Comparison of ENCODE assay signal across 11 cellular contexts in genomic region chr20:4809707-4810106, GRCh38. TPM values are rescaled to one million over a fixed set of nuclear protein-coding genes. Genes with fewer than 3 reads are reported as not detected.
DNase-seq lines count a peak whose midpoint lies in the region; ATAC-seq and FAIRE-seq lines count a peak whose summit lies in the region.
"Had no signal": no experiment of that assay in that cellular context is flagged by ENCODE, and none has a peak within 500 bp of the region (broad histone marks: within the 10 kb centered on the region; RNA-seq: fewer than 3 reads in every experiment).

No MANE protein-coding gene starts in this region.

- H3K27ac Mint-ChIP-seq in activated naive CD4-positive, alpha-beta T cell treated with anti-CD3 and anti-CD28 coated beads, Interleukin-2, amount 10 ng/mL, durations not matched to agents 7 days and 5 days: peak overlapping the region; percentile 98

- no peaks in the 10 kb centered on the region for H3K27me3 Mint-ChIP-seq in activated T-cell treated with anti-CD3 and anti-CD28 coated beads, Interleukin-2, amount 50 U/mL, for 4 hours (ENCODE audit: low read depth)
- no peaks in the 10 kb centered on the region for H3K27me3 Mint-ChIP-seq in activated naive CD4-positive, alpha-beta T cell treated with anti-CD3 and anti-CD28 coated beads, Interleukin-2, amount 10 ng/mL, durations not matched to agents 7 days and 5 days

- FAIRE-seq in HTR-8/SVneo (lab: Jason Lieb, UNC): no peak

- H3K4me3 Mint-ChIP-seq in activated T-cell treated with anti-CD3 and anti-CD28 coated beads, Interleukin-2, amount 50 U/mL, for 4 hours: no peak overlapping the region
- H3K4me3 Mint-ChIP-seq in activated naive CD4-positive, alpha-beta T cell treated with anti-CD3 and anti-CD28 coated beads, Interleukin-2, amount 10 ng/mL, durations not matched to agents 7 days and 5 days: no peak overlapping the region

- CTCF ChIA-PET in activated naive CD4-positive, alpha-beta T cell treated with anti-CD3 and anti-CD28 coated beads, Interleukin-2, amount 10 ng/mL, durations not matched to agents 7 days and 5 days (lab: Charles Lee): no interaction called here

- peak; percentile 40 for DNase-seq in activated T-cell treated with anti-CD3 and anti-CD28 coated beads, Interleukin-2, amount 50 U/mL, for 4 hours
- DNase-seq in activated T-cell treated with anti-CD3 and anti-CD28 coated beads for 4 hours: no peak
- peak; percentile 29 for DNase-seq in NCI-H187 treated with DMSO at 0.1 percent for 48 hours (lab: John Stamatoyannopoulos, UW)
- DNase-seq in activated naive CD4-positive, alpha-beta T cell treated with anti-CD3 and anti-CD28 coated beads, Interleukin-2, amount 10 ng/mL, durations not matched to agents 7 days and 5 days: no peak
- DNase-seq in stimulated activated naive CD4-positive, alpha-beta T cell treated with Interleukin-2 at 50 U/mL for 16 hours (lab: John Stamatoyannopoulos, UW): peak; percentile 9
- no peak for DNase-seq in inferior parietal cortex (ENCODE audit: extremely low spot score)
- DNase-seq in HTR-8/SVneo (ENCODE audit: insufficient read length, low spot score): no peak
- DNase-seq: activated CD4-positive, CD25-positive, alpha-beta regulatory T cell treated with anti-CD3 and anti-CD28 coated beads, Interleukin-2, amount 50 U/mL, for 72 hours; left colon had no signal

- H3K36me3 Mint-ChIP-seq in activated T-cell treated with anti-CD3 and anti-CD28 coated beads, Interleukin-2, amount 50 U/mL, for 4 hours (ENCODE audit: insufficient read depth): peaks cover 15% of the 10 kb centered on the region
- peaks cover 74% of the 10 kb centered on the region for H3K36me3 Mint-ChIP-seq in activated naive CD4-positive, alpha-beta T cell treated with anti-CD3 and anti-CD28 coated beads, Interleukin-2, amount 10 ng/mL, durations not matched to agents 7 days and 5 days

- peaks cover 75% of the 10 kb centered on the region for H3K4me1 Mint-ChIP-seq in activated T-cell treated with anti-CD3 and anti-CD28 coated beads, Interleukin-2, amount 50 U/mL, for 4 hours (ENCODE audit: low read depth)
- peaks cover 78% of the 10 kb centered on the region for H3K4me1 Mint-ChIP-seq in activated naive CD4-positive, alpha-beta T cell treated with anti-CD3 and anti-CD28 coated beads, Interleukin-2, amount 10 ng/mL, durations not matched to agents 7 days and 5 days

- ATAC-seq in activated T-cell treated with anti-CD3 and anti-CD28 coated beads, Interleukin-2, amount 50 U/mL, for 4 hours: no peak
- ATAC-seq in GM18861 (IDR thresholded peaks at IDR 0.05; ENCODE audit: unreplicated experiment): no peak
- ATAC-seq: body of pancreas, left colon had no signal

- H3K9me3 Mint-ChIP-seq in activated T-cell treated with anti-CD3 and anti-CD28 coated beads, Interleukin-2, amount 50 U/mL, for 4 hours: no peaks in the 10 kb centered on the region
- no peaks in the 10 kb centered on the region for H3K9me3 Mint-ChIP-seq in activated naive CD4-positive, alpha-beta T cell treated with anti-CD3 and anti-CD28 coated beads, Interleukin-2, amount 10 ng/mL, durations not matched to agents 7 days and 5 days

RNA-seq across cellular contexts. Expression of gene RASSF2, which starts 13.7 kb away (rescaled TPM):
- total RNA-seq in activated T-cell treated with anti-CD3 and anti-CD28 coated beads, Interleukin-2, amount 50 U/mL, for 4 hours: 10 to 100 TPM; 17.1 to 19.8 (median 18.4) TPM

Comparison
In these comparisons a context has a peak if more than half of its experiments do, and no peak if none do; other contexts are left out.
1. DNase-seq: peak in activated T-cell treated with anti-CD3 and anti-CD28 coated beads, Interleukin-2, amount 50 U/mL, for 4 hours (single experiment), NCI-H187 treated with DMSO at 0.1 percent for 48 hours (single experiment) and stimulated activated naive CD4-positive, alpha-beta T cell treated with Interleukin-2 at 50 U/mL for 16 hours (single experiment); none in activated T-cell treated with anti-CD3 and anti-CD28 coated beads for 4 hours (single experiment), activated naive CD4-positive, alpha-beta T cell treated with anti-CD3 and anti-CD28 coated beads, Interleukin-2, amount 10 ng/mL, durations not matched to agents 7 days and 5 days (single experiment), inferior parietal cortex (single experiment) and HTR-8/SVneo (single experiment).